ENCODE assay signal across 8 cellular contexts in genomic region chr13:95272076-95272475, GRCh38. TPM values are rescaled to one million over a fixed set of nuclear protein-coding genes. Genes with fewer than 3 reads are reported as not detected.
A peak's percentile ranks its signal among the peaks of the same experiment; 100 is the strongest.
DNase-seq lines count a peak whose midpoint lies in the region; ATAC-seq, FAIRE-seq and TF ChIP-seq lines count a peak whose summit lies in the region.
"Not testable (repeated sequence)": the region's sequence is repeated elsewhere in the genome, so short reads cannot be mapped to it uniquely, and the experiment has no call there.

No MANE protein-coding gene starts in this region.

- H3K9me1 ChIP-seq in K562 (ENCODE audit: control insufficient read depth, insufficient read depth, low read length) = not testable (repeated sequence)

- H3K27ac ChIP-seq in AG04450 (ENCODE audit: low read depth, low read length) (peak overlapping the region; percentile 92), PC-9 (peak overlapping the region; percentile 64), K562 (ENCODE audit: extremely low read depth, low read depth, low read length) (peak overlapping the region; percentile 83), fibroblast of lung (ENCODE audit: insufficient read depth, low read length) (peak overlapping the region; percentile 84), lower lobe of right lung (peak overlapping the region; percentile 76), uterus (peak overlapping the region; percentile 3 to 33)
- not testable (repeated sequence) for H3K27ac ChIP-seq in neural progenitor cell

- POLR2A ChIA-PET in AG04450 (lab: Yijun Ruan, JAX) (interaction anchor here (1.0 to 2.3 kb wide), 14 partner anchors 9 to 133 kb away, joined by 3 to 22 read pairs (median 6); partner anchors contain the start of gene ABCC4), K562 (lab: Yijun Ruan, JAX) (interaction anchor here (1.7 kb wide), 1 partner anchor 16 kb away, joined by 4 read pairs; no protein-coding TSS in a partner anchor)
- POLR2A ChIA-PET in PC-9 (lab: Charles Lee; ENCODE audit: unreplicated experiment) = not testable (repeated sequence)

- TF ChIP-seq POLR2A in K562 (conservative IDR thresholded peaks at IDR 0.05); uterus (IDR thresholded peaks at IDR 0.05): not testable (repeated sequence)

- not testable (repeated sequence) for H3K4me3 ChIP-seq in AG04450 (ENCODE audit: low read depth, low read length); PC-9; K562; fibroblast of lung (replicated peaks in 1 of 4; ENCODE audit: control extremely low read depth in 1 of 4, insufficient read depth in 1 of 4, low read depth in 3 of 4, low read length in 4 of 4); lower lobe of right lung; neural progenitor cell; skeletal muscle satellite cell (ENCODE audit: low read length); uterus

- H3K27me3 ChIP-seq in AG04450 (ENCODE audit: control insufficient read depth, insufficient read depth, low read length); PC-9 (ENCODE audit: insufficient read depth, low read depth); K562 (ENCODE audit: control insufficient read depth in 2 of 2, insufficient read depth in 2 of 2, low read length in 2 of 2); fibroblast of lung (ENCODE audit: control insufficient read depth, insufficient read depth, low read length); lower lobe of right lung (ENCODE audit: low read depth); neural progenitor cell; skeletal muscle satellite cell (ENCODE audit: control insufficient read depth, insufficient read depth, low read length); uterus: not testable (repeated sequence)

- in situ Hi-C loops in K562 (cut with MboI) = not testable (repeated sequence)

- H3K4me1 Mint-ChIP-seq in neural progenitor cell = peaks cover 43% of the 10 kb centered on the region

- not testable (repeated sequence) for H3K9me2 ChIP-seq in PC-9 (ENCODE audit: insufficient read depth)

- not testable (repeated sequence) for TF ChIP-seq CTCF in AG04450 (IDR thresholded peaks at IDR 0.05; ENCODE audit: low read depth, low read length); PC-9 (conservative IDR thresholded peaks at IDR 0.05); K562 (IDR thresholded peaks at IDR 0.05 in 2 of 3, conservative IDR thresholded peaks at IDR 0.05 in 1 of 3; ENCODE audit: insufficient read depth in 2 of 3, low read depth in 1 of 3, low read length in 3 of 3); fibroblast of lung (conservative IDR thresholded peaks at IDR 0.05 in 1 of 2, IDR thresholded peaks at IDR 0.05 in 1 of 2; ENCODE audit: low read depth in 1 of 2, low read length in 2 of 2); lower lobe of right lung (IDR thresholded peaks at IDR 0.05); neural progenitor cell (IDR thresholded peaks at IDR 0.05); uterus (IDR thresholded peaks at IDR 0.05)

- WGBS in K562 (ENCODE audit: insufficient coverage, low coverage, missing lambda C conversion rate) = 57% methylated on average over 5 of the region's 7 CpGs

- intact Hi-C loops in PC-9 (cut with micrococcal nuclease; ENCODE audit: unreplicated experiment); lower lobe of right lung (cut with DNase I); uterus (cut with DNase I; ENCODE audit: low total_unique reads): not testable (repeated sequence)
- intact Hi-C loops in K562 (cut with micrococcal nuclease) = loop anchor here (5.0 to 10.0 kb wide), 3 partner anchors 45 to 203 kb away; no protein-coding TSS in a partner anchor

- not testable (repeated sequence) for H3K9me3 ChIP-seq in AG04450 (ENCODE audit: control insufficient read depth, insufficient read depth, low read length); PC-9 (ENCODE audit: insufficient read depth, low read depth); K562 (replicated peaks; ENCODE audit: control insufficient read depth, insufficient read depth, low read depth, low read length); fibroblast of lung (ENCODE audit: control insufficient read depth, insufficient read depth, low read depth, low read length); lower lobe of right lung; neural progenitor cell (ENCODE audit: low read depth); skeletal muscle satellite cell (replicated peaks; ENCODE audit: low read length); uterus

- not testable (repeated sequence) for H4K20me1 ChIP-seq in PC-9 (ENCODE audit: insufficient read depth); K562 (replicated peaks; ENCODE audit: control insufficient read depth, insufficient read depth, low read length); fibroblast of lung (ENCODE audit: control insufficient read depth, extremely low read depth, insufficient read depth, low read length); neural progenitor cell (ENCODE audit: low read depth)

- peak overlapping the region; percentile 92 for H3K27ac Mint-ChIP-seq in neural progenitor cell

- not testable (repeated sequence) for H3K9me3 Mint-ChIP-seq in neural progenitor cell

- BruUV-seq in PC-9 (replicated peaks; lab: Mats Ljungman, UMichigan); K562 (replicated peaks; lab: Mats Ljungman, UMichigan): not testable (repeated sequence)

- not testable (repeated sequence) for H3K36me3 ChIP-seq in PC-9 (ENCODE audit: low read depth); fibroblast of lung (ENCODE audit: control insufficient read depth, insufficient read depth, low read length); lower lobe of right lung; neural progenitor cell; skeletal muscle satellite cell (ENCODE audit: insufficient read depth, low read length); uterus
- H3K36me3 ChIP-seq in K562 (ENCODE audit: control insufficient read depth, insufficient read depth, low read length) = peaks cover 29% of the 10 kb centered on the region

- TF ChIP-seq RAD21 in K562 (CRISPR knock-in tag; conservative IDR thresholded peaks at IDR 0.05 in 1 of 2, IDR thresholded peaks at IDR 0.05 in 1 of 2) = not testable (repeated sequence)

- H3K4me1 ChIP-seq in PC-9 (replicated peaks; ENCODE audit: insufficient read depth) = peaks cover 64% of the 10 kb centered on the region
- peaks cover 29 to 59% of the 10 kb centered on the region in 2 experiments; a peak in 4 of 5 replicates for H3K4me1 ChIP-seq in K562 (replicated peaks in 1 of 2; ENCODE audit: control insufficient read depth in 2 of 2, insufficient read depth in 2 of 2, low read length in 2 of 2)
- peaks cover 43% of the 10 kb centered on the region for H3K4me1 ChIP-seq in fibroblast of lung (ENCODE audit: control insufficient read depth, extremely low read depth, insufficient read depth, low read length)
- H3K4me1 ChIP-seq in lower lobe of right lung = peaks cover 77% of the 10 kb centered on the region
- not testable (repeated sequence) for H3K4me1 ChIP-seq in neural progenitor cell, uterus
- H3K4me1 ChIP-seq in skeletal muscle satellite cell (ENCODE audit: control insufficient read depth, insufficient read depth, low read length) = peaks cover 75% of the 10 kb centered on the region

- not testable (repeated sequence) for TF ChIP-seq EP300 in K562 (IDR thresholded peaks at IDR 0.05; ENCODE audit: low read length)

- not testable (repeated sequence) for DNase-seq in AG04450 (ENCODE audit: low read depth, low spot score); PC-9; K562 (ENCODE audit: extremely low read depth in 1 of 4, low spot score in 3 of 4); fibroblast of lung (ENCODE audit: low read depth in 2 of 2); lower lobe of right lung; neural progenitor cell (ENCODE audit: low spot score); uterus

- H3K4me3 Mint-ChIP-seq in neural progenitor cell = not testable (repeated sequence)

- H3K4me2 ChIP-seq in PC-9 (peak overlapping the region; percentile 60), fibroblast of lung (ENCODE audit: extremely low read depth, insufficient read depth, low read length) (peak overlapping the region; percentile 59), neural progenitor cell (peak overlapping the region; percentile 58), skeletal muscle satellite cell (ENCODE audit: low read length) (peak overlapping the region; percentile 65)
- H3K4me2 ChIP-seq in K562 (ENCODE audit: insufficient read depth, low read length) = not testable (repeated sequence)

- not testable (repeated sequence) for H3K27me3 Mint-ChIP-seq in neural progenitor cell (ENCODE audit: insufficient read depth, low read depth)

- H2AFZ ChIP-seq in PC-9 = 0 out of 2 replicates have a peak overlapping the region, but pooled peaks have one; percentile 30
- H2AFZ ChIP-seq in K562 (ENCODE audit: low read depth, low read length); fibroblast of lung (ENCODE audit: low read length); neural progenitor cell (replicated peaks): not testable (repeated sequence)

- CTCF ChIA-PET in AG04450 (lab: Charles Lee) = interaction anchor here (1.2 to 1.5 kb wide), 3 partner anchors 25 to 80 kb away, joined by 4 to 5 read pairs (median 4); partner anchors contain the start of gene ABCC4
- CTCF ChIA-PET in PC-9 (lab: Charles Lee); K562 (lab: Yijun Ruan, JAX; ENCODE audit: low intra/inter-chr PET ratio): not testable (repeated sequence)

- H3K36me3 Mint-ChIP-seq in neural progenitor cell = not testable (repeated sequence)

- H3F3A ChIP-seq in PC-9 (ENCODE audit: insufficient read depth, low read depth) = peaks cover 49% of the 10 kb centered on the region
- H3F3A ChIP-seq in neural progenitor cell (ENCODE audit: low read depth) = not testable (repeated sequence)

- ATAC-seq in K562, lower lobe of right lung: not testable (repeated sequence)

- H3K9ac ChIP-seq in K562 (ENCODE audit: insufficient read depth in 1 of 2, low read depth in 2 of 2, low read length in 2 of 2) (peak overlapping the region in 1 of 2 experiments; percentile 48; a peak in 2 of 4 replicates), skeletal muscle satellite cell (ENCODE audit: low read depth, low read length) (peak overlapping the region; percentile 73)
- H3K9ac ChIP-seq in fibroblast of lung (ENCODE audit: insufficient read depth, low read length); neural progenitor cell: not testable (repeated sequence)

- not testable (repeated sequence) for H3K79me2 ChIP-seq in PC-9 (ENCODE audit: low read depth); neural progenitor cell (ENCODE audit: low read depth)
- peaks cover 81% of the 10 kb centered on the region for H3K79me2 ChIP-seq in K562 (ENCODE audit: control insufficient read depth, insufficient read depth, low read length)
- peaks cover 35% of the 10 kb centered on the region for H3K79me2 ChIP-seq in fibroblast of lung (ENCODE audit: control insufficient read depth, insufficient read depth, low read length)

- FAIRE-seq in K562 (lab: Jason Lieb, UNC) = not testable (repeated sequence)

RNA-seq across cellular contexts. Expression of gene ABCC4, which starts 29.2 kb away (rescaled TPM):
- polyA plus RNA-seq in AG04450 (2011; rRNA removed) (110 and 140 TPM in 2 replicates), K562 (2011; rRNA removed) (34.4 and 46.1 TPM in 2 replicates), K562 (2014; fragmentation: Illumina TruSeq; extraction: Trizol) (24.3 and 26.9 TPM in 2 replicates), K562 (2014; fragmentation: Nextera tagmentation; extraction: Ambion mirVana) (10 to 100 TPM in 1 of 2 experiments, 1 to 10 TPM in 1; 9.4 to 10.5 TPM), K562 (2014; rRNA removed) (16.7 and 19.5 TPM in 2 replicates), fibroblast of lung (35.2 and 86.4 TPM in 2 replicates)
- polyA minus RNA-seq in AG04450 (2011; rRNA and poly(A)+ RNA removed) = 244 and 289 TPM in 2 replicates
- total RNA-seq in PC-9 (2021) (17.0 and 18.6 TPM in 2 replicates), K562 (2014; rRNA removed) (21.7 and 25.7 TPM in 2 replicates), K562 (2014; rRNA removed; fragmentation: Illumina TruSeq; extraction: Trizol) (37.2 and 42.3 TPM in 2 replicates), K562 (2015; rRNA removed; fragmentation: Illumina TruSeq; extraction: Trizol) (22.8 and 25.4 TPM in 2 replicates), K562 (2021) (35.8 and 37.3 TPM in 2 replicates), fibroblast of lung (58.0 and 98.8 TPM in 2 replicates), lower lobe of right lung (32.2 TPM), neural progenitor cell (ENCODE audit: low replicate concordance) (16.6 and 23.6 TPM in 2 replicates), uterus (10 to 100 TPM; 13.8 to 37.7 (median 25.3) TPM)
- total RNA-seq in K562 (2011; cell fraction: chromatin; rRNA removed; ENCODE audit: low replicate concordance) = 171 and 231 TPM in 2 replicates
- total RNA-seq in K562 (2011; cell fraction: nucleolus; rRNA removed) = 78.9 and 97.5 TPM in 2 replicates
- total RNA-seq in K562 (2011; cell fraction: nucleoplasm; rRNA removed) = 124 and 134 TPM in 2 replicates
- polyA plus RNA-seq in K562 (2011; cell fraction: cytosol; rRNA removed) = 14.7 and 26.7 TPM in 2 replicates
- polyA plus RNA-seq in K562 (2011; cell fraction: nucleus; rRNA removed) = 20.7 and 26.2 TPM in 2 replicates
- 16.4 and 18.6 TPM in 2 replicates for polyA plus RNA-seq in K562 (2012)
- polyA minus RNA-seq in K562 (2011; rRNA and poly(A)+ RNA removed) = 125 and 134 TPM in 2 replicates
- polyA minus RNA-seq in K562 (2011; cell fraction: cytosol; rRNA and poly(A)+ RNA removed) = 43.1 and 44.1 TPM in 2 replicates
- 48.1 and 77.4 TPM in 2 replicates for polyA minus RNA-seq in K562 (2011; cell fraction: nucleus; rRNA and poly(A)+ RNA removed)
- polyA plus RNA-seq in fibroblast of lung (2012) = 18.2 and 47.7 TPM in 2 replicates
- polyA minus RNA-seq in fibroblast of lung (ENCODE audit: low replicate concordance) = 47.7 and 162 TPM in 2 replicates
- total RNA-seq in skeletal muscle satellite cell (2012; rRNA removed) = 17.9 and 21.0 TPM in 2 replicates
